8 cellular contexts compared by ENCODE assay signal in genomic region chr11:56624661-56625110, GRCh38. TPM values are rescaled to one million over a fixed set of nuclear protein-coding genes. Genes with fewer than 3 reads are reported as not detected.
A peak's percentile ranks its signal among the peaks of the same experiment; 100 is the strongest.
DNase-seq lines count a peak whose midpoint lies in the region; ATAC-seq, FAIRE-seq and TF ChIP-seq lines count a peak whose summit lies in the region.

No MANE protein-coding gene starts in this region.

- no peak overlapping the region for H2BK15ac ChIP-seq in H1 (ENCODE audit: low read length)

- H3K4me3 Mint-ChIP-seq in GM23338 (no peak overlapping the region), neural crest cell (no peak overlapping the region)

- H3K36me3 ChIP-seq in GM23338 (ENCODE audit: insufficient read depth) (no peaks in the 10 kb centered on the region), H1 (ENCODE audit: control insufficient read depth in 2 of 4, insufficient read depth in 4 of 4, low read length in 3 of 4) (no peaks in the 10 kb centered on the region)

- no peak overlapping the region for H3K4ac ChIP-seq in H1 (replicated peaks; ENCODE audit: insufficient read length, low read depth, low read length)

- H4K20me1 ChIP-seq in GM23338 (replicated peaks; ENCODE audit: insufficient read depth) (no peaks in the 10 kb centered on the region), H1 (replicated peaks in 1 of 2; ENCODE audit: control insufficient read depth in 1 of 2, insufficient read depth in 2 of 2, low read length in 2 of 2) (no peaks in the 10 kb centered on the region)

- H3K9me3 Mint-ChIP-seq in GM23338: no peaks in the 10 kb centered on the region
- no peaks in the 10 kb centered on the region for H3K9me3 Mint-ChIP-seq in neural crest cell

- TF ChIP-seq CTCF in GM23338 (conservative IDR thresholded peaks at IDR 0.05; ENCODE audit: low read depth in 2 of 2): peak; percentile 60 to 86
- TF ChIP-seq CTCF in H1 (IDR thresholded peaks at IDR 0.05; ENCODE audit: control extremely low read depth in 1 of 3, insufficient read depth in 1 of 3, low read depth in 1 of 3, low read length in 3 of 3): peak in 2 of 3 experiments; percentile 38 to 46; a peak in 2 of 4 replicates
- peak; percentile 71 for TF ChIP-seq CTCF in neural crest cell (conservative IDR thresholded peaks at IDR 0.05)

- H3K79me2 ChIP-seq in GM23338 (replicated peaks; ENCODE audit: insufficient read depth): no peaks in the 10 kb centered on the region
- no peaks in the 10 kb centered on the region for H3K79me2 ChIP-seq in H1 (ENCODE audit: control insufficient read depth in 1 of 2, insufficient read depth in 2 of 2, low read length in 2 of 2)

- ATAC-seq in GM23338 (peak; percentile 85), GM21737 (IDR thresholded peaks at IDR 0.05; ENCODE audit: unreplicated experiment) (no peak)

- H3K27ac ChIP-seq in GM23338 (ENCODE audit: low read depth) (no peak overlapping the region; the same call in 1 of the 2 replicates), H1 (ENCODE audit: low read depth, low read length) (no peak overlapping the region)

- no peaks in the 10 kb centered on the region for H3K9me2 ChIP-seq in GM23338 (ENCODE audit: insufficient read depth)

- CTCF ChIA-PET in H1 (lab: Charles Lee; ENCODE audit: partially characterized antibody): interaction anchor here (0.6 to 1.7 kb wide), 15 partner anchors 13 to 927 kb away, joined by 3 to 19 read pairs (median 3); no protein-coding TSS in a partner anchor

- FAIRE-seq in H1 (lab: Jason Lieb, UNC): peak; percentile 71

- no peaks in the 10 kb centered on the region for H3K4me1 ChIP-seq in GM23338 (ENCODE audit: insufficient read depth)
- H3K4me1 ChIP-seq in H1 (replicated peaks in 1 of 4; ENCODE audit: control insufficient read depth in 3 of 4, insufficient read depth in 4 of 4, low read length in 3 of 4): no peaks in the 10 kb centered on the region

- no peak for TF ChIP-seq EP300 in H1 (IDR thresholded peaks at IDR 0.05; ENCODE audit: borderline replicate concordance in 1 of 2, low read depth in 2 of 2, low read length in 2 of 2)

- peaks cover 2% of the 10 kb centered on the region; the same call in 2 of the 3 replicates for H3K4me1 Mint-ChIP-seq in GM23338
- no peaks in the 10 kb centered on the region for H3K4me1 Mint-ChIP-seq in neural crest cell

- H3K27me3 Mint-ChIP-seq in GM23338 (ENCODE audit: insufficient read depth, low read depth, poor library complexity) (no peaks in the 10 kb centered on the region), neural crest cell (ENCODE audit: low read depth) (no peaks in the 10 kb centered on the region)

- H2BK12ac ChIP-seq in H1 (ENCODE audit: low read depth, low read length): no peak overlapping the region

- no peak overlapping the region for H3K27ac Mint-ChIP-seq in GM23338
- no peak overlapping the region for H3K27ac Mint-ChIP-seq in neural crest cell (ENCODE audit: unreplicated experiment)

- no peak overlapping the region for H2AK5ac ChIP-seq in H1 (ENCODE audit: low read depth, low read length)

- H3K4me3 ChIP-seq in GM23338: no peak overlapping the region
- H3K4me3 ChIP-seq in H1 (ENCODE audit: extremely low read depth in 1 of 4, insufficient read depth in 2 of 4, low read depth in 3 of 4, low read length in 4 of 4): no peak overlapping the region

- no peak overlapping the region for H2BK120ac ChIP-seq in H1 (replicated peaks; ENCODE audit: low read depth, low read length)

- H2BK20ac ChIP-seq in H1 (ENCODE audit: low read length): no peak overlapping the region

- H4K91ac ChIP-seq in H1 (replicated peaks; ENCODE audit: insufficient read length, low read length): no peak overlapping the region

- no peak overlapping the region for H3K23ac ChIP-seq in H1 (ENCODE audit: insufficient read length)

- H2AFZ ChIP-seq in GM23338: no peak overlapping the region
- H2AFZ ChIP-seq in H1 (ENCODE audit: low read length): no peak overlapping the region; the same call in 1 of the 2 replicates

- no peaks in the 10 kb centered on the region; the same call in 1 of the 2 replicates for H3K23me2 ChIP-seq in H1 (ENCODE audit: low read depth, low read length)

- no peaks in the 10 kb centered on the region for H3K79me1 ChIP-seq in H1 (ENCODE audit: low read depth, low read length)

- H3K14ac ChIP-seq in H1 (ENCODE audit: insufficient read length): no peak overlapping the region

- peak; percentile 31 for DNase-seq in DMS153 treated with DMSO at 0.1 percent for 48 hours (lab: John Stamatoyannopoulos, UW; ENCODE audit: unreplicated experiment)
- peak; percentile 83 for DNase-seq in GM23338 (ENCODE audit: low spot score)
- peak; percentile 26 for DNase-seq in NCI-H226
- DNase-seq in H1 (ENCODE audit: low read depth in 1 of 2, low spot score in 2 of 2): no peak
- no peak for DNase-seq in neural crest cell (ENCODE audit: low read depth, low spot score)
- no peak for DNase-seq in amniotic stem cell (lab: John Stamatoyannopoulos, UW)
- no peak for DNase-seq in stimulated activated naive CD4-positive, alpha-beta T cell treated with Interleukin-2 at 50 U/mL for 16 hours (lab: John Stamatoyannopoulos, UW)

- H3F3A ChIP-seq in GM23338 (replicated peaks; ENCODE audit: low read depth): no peaks in the 10 kb centered on the region

- H4K8ac ChIP-seq in H1 (ENCODE audit: extremely low read depth, insufficient read depth, low read length): no peak overlapping the region

- H3K9ac ChIP-seq in H1 (replicated peaks in 1 of 4; ENCODE audit: extremely low read depth in 1 of 4, low read depth in 3 of 4, low read length in 3 of 4): no peak overlapping the region

- 34% methylated on average over 3 of the region's 3 CpGs; no CpG with 5 or more reads in 1 of the 2 experiments for WGBS in H1 (ENCODE audit: extremely low coverage in 1 of 2, insufficient coverage in 1 of 2, insufficient read length in 1 of 2, insufficient replicate concordance in 2 of 2, low coverage in 1 of 2, low lambda C conversion rate in 2 of 2, missing lambda C conversion rate in 1 of 2), 2 experiments

- H3K36me3 Mint-ChIP-seq in GM23338 (ENCODE audit: low read depth) (no peaks in the 10 kb centered on the region), neural crest cell (ENCODE audit: low read depth) (no peaks in the 10 kb centered on the region)

- no peaks in the 10 kb centered on the region for H3K9me3 ChIP-seq in H1 (ENCODE audit: insufficient read depth in 2 of 2, low read depth in 1 of 2, low read length in 1 of 2)

- H3K56ac ChIP-seq in H1 (replicated peaks; ENCODE audit: insufficient read length, low read depth, low read length): no peak overlapping the region

- no peak for TF ChIP-seq POLR2A in H1 (IDR thresholded peaks at IDR 0.05; ENCODE audit: control extremely low read depth in 1 of 2, low read depth in 2 of 2, low read length in 2 of 2)

- peak; percentile 71 to 78 for TF ChIP-seq RAD21 in H1 (IDR thresholded peaks at IDR 0.05 in 1 of 2, conservative IDR thresholded peaks at IDR 0.05 in 1 of 2; ENCODE audit: low read depth in 2 of 2, low read length in 2 of 2)

- H3K27me3 ChIP-seq in GM23338 (ENCODE audit: insufficient read depth) (no peaks in the 10 kb centered on the region), H1 (replicated peaks in 1 of 4; ENCODE audit: control insufficient read depth in 3 of 4, extremely low read depth in 1 of 4, insufficient read depth in 3 of 4, low read length in 3 of 4) (no peaks in the 10 kb centered on the region)

- H4K5ac ChIP-seq in H1 (ENCODE audit: insufficient read length, low read depth, low read length): no peak overlapping the region

- H3K4me2 ChIP-seq in GM23338 (no peak overlapping the region), H1 (ENCODE audit: insufficient read depth in 1 of 2, low read depth in 2 of 2, low read length in 2 of 2) (no peak overlapping the region)

- POLR2A ChIA-PET in H1 (lab: Charles Lee; ENCODE audit: partially characterized antibody): interaction anchor here (0.8 to 1.9 kb wide), 3 partner anchors 35 to 152 kb away, joined by 3 to 4 read pairs (median 3); no protein-coding TSS in a partner anchor

- H2BK5ac ChIP-seq in H1 (ENCODE audit: low read depth, low read length): no peak overlapping the region

- no peak overlapping the region for H3K18ac ChIP-seq in H1 (ENCODE audit: extremely low read depth, low read length)

RNA-seq across cellular contexts. Expression of gene OR5M1, which starts 10.0 kb away (rescaled TPM):
- not detected in 2 replicates for total RNA-seq in GM23338 (2014; rRNA removed; shearing (Covaris generic))
- not detected in 2 replicates for polyA plus RNA-seq in GM23338 (2016; fragmentation: Nextera tagmentation; extraction: Ambion mirVana)
- not detected in 2 replicates for total RNA-seq in H1 (2021; fragmentation: NEBNext Ultra II Directional; extraction: Animal tissue kit (Norgen Biotek cat#: 25700))
- not detected in 2 replicates for polyA plus RNA-seq in H1 (2011; rRNA removed)
- polyA plus RNA-seq in H1 (2011; cell fraction: cytosol; rRNA removed): not detected
- not detected for polyA plus RNA-seq in H1 (2011; cell fraction: nucleus; rRNA removed)
- not detected in 4 replicates for polyA plus RNA-seq in H1 (2012, experiment 1 of 2)
- polyA plus RNA-seq in H1 (2012, experiment 2 of 2): not detected
- polyA plus RNA-seq in H1 (2013, experiment 1 of 2): not detected
- not detected for polyA plus RNA-seq in H1 (2013, experiment 2 of 2)
- polyA minus RNA-seq in H1 (2011; rRNA and poly(A)+ RNA removed): not detected in 2 replicates
- polyA minus RNA-seq in H1 (2011; cell fraction: cytosol; rRNA and poly(A)+ RNA removed): not detected
- polyA minus RNA-seq in H1 (2011; cell fraction: nucleus; rRNA and poly(A)+ RNA removed): not detected
- total RNA-seq in neural crest cell: not detected in 2 replicates

RNA-seq across cellular contexts. Expression of gene OR5AP2, which starts 17.6 kb away (rescaled TPM):
- total RNA-seq in GM23338 (2014; rRNA removed; shearing (Covaris generic)): not detected in 2 replicates
- polyA plus RNA-seq in GM23338 (2016; fragmentation: Nextera tagmentation; extraction: Ambion mirVana) (not detected in 2 replicates), H1 (2011; rRNA removed) (not detected in 2 replicates)
- total RNA-seq in H1 (2021; fragmentation: NEBNext Ultra II Directional; extraction: Animal tissue kit (Norgen Biotek cat#: 25700)): not detected in 2 replicates
- polyA plus RNA-seq in H1 (2011; cell fraction: cytosol; rRNA removed): not detected
- not detected for polyA plus RNA-seq in H1 (2011; cell fraction: nucleus; rRNA removed)
- not detected in 4 replicates for polyA plus RNA-seq in H1 (2012, experiment 1 of 2)
- polyA plus RNA-seq in H1 (2012, experiment 2 of 2): not detected
- not detected for polyA plus RNA-seq in H1 (2013, experiment 1 of 2)
- polyA plus RNA-seq in H1 (2013, experiment 2 of 2): not detected
- not detected in 2 replicates for polyA minus RNA-seq in H1 (2011; rRNA and poly(A)+ RNA removed)
- polyA minus RNA-seq in H1 (2011; cell fraction: cytosol; rRNA and poly(A)+ RNA removed): not detected
- not detected for polyA minus RNA-seq in H1 (2011; cell fraction: nucleus; rRNA and poly(A)+ RNA removed)
- total RNA-seq in neural crest cell: not detected in 2 replicates

RNA-seq across cellular contexts. Expression of gene OR5AR1, which starts 38.8 kb away (rescaled TPM):
- not detected in 2 replicates for total RNA-seq in GM23338 (2014; rRNA removed; shearing (Covaris generic))
- polyA plus RNA-seq in GM23338 (2016; fragmentation: Nextera tagmentation; extraction: Ambion mirVana): not detected in 2 replicates
- not detected in 2 replicates for total RNA-seq in H1 (2021; fragmentation: NEBNext Ultra II Directional; extraction: Animal tissue kit (Norgen Biotek cat#: 25700))
- 0.12 TPM in 1 of 2 replicates, not detected in the other for polyA plus RNA-seq in H1 (2011; rRNA removed)
- not detected for polyA plus RNA-seq in H1 (2011; cell fraction: cytosol; rRNA removed)
- not detected for polyA plus RNA-seq in H1 (2011; cell fraction: nucleus; rRNA removed)
- not detected in 4 replicates for polyA plus RNA-seq in H1 (2012, experiment 1 of 2)
- polyA plus RNA-seq in H1 (2012, experiment 2 of 2): not detected
- polyA plus RNA-seq in H1 (2013, experiment 1 of 2): not detected
- polyA plus RNA-seq in H1 (2013, experiment 2 of 2): not detected
- polyA minus RNA-seq in H1 (2011; rRNA and poly(A)+ RNA removed): 0.41 TPM in 1 of 2 replicates, not detected in the other
- not detected for polyA minus RNA-seq in H1 (2011; cell fraction: cytosol; rRNA and poly(A)+ RNA removed)
- not detected for polyA minus RNA-seq in H1 (2011; cell fraction: nucleus; rRNA and poly(A)+ RNA removed)
- not detected in 2 replicates for total RNA-seq in neural crest cell

RNA-seq across cellular contexts. Expression of gene OR5M10, which starts 47.2 kb away (rescaled TPM):
- not detected in 2 replicates for total RNA-seq in GM23338 (2014; rRNA removed; shearing (Covaris generic))
- not detected in 2 replicates for polyA plus RNA-seq in GM23338 (2016; fragmentation: Nextera tagmentation; extraction: Ambion mirVana)
- not detected in 2 replicates for total RNA-seq in H1 (2021; fragmentation: NEBNext Ultra II Directional; extraction: Animal tissue kit (Norgen Biotek cat#: 25700))
- polyA plus RNA-seq in H1 (2011; rRNA removed): not detected in 2 replicates
- polyA plus RNA-seq in H1 (2011; cell fraction: cytosol; rRNA removed): not detected
- polyA plus RNA-seq in H1 (2011; cell fraction: nucleus; rRNA removed): not detected
- not detected in 4 replicates for polyA plus RNA-seq in H1 (2012, experiment 1 of 2)
- polyA plus RNA-seq in H1 (2012, experiment 2 of 2): not detected
- polyA plus RNA-seq in H1 (2013, experiment 1 of 2): not detected
- not detected for polyA plus RNA-seq in H1 (2013, experiment 2 of 2)
- polyA minus RNA-seq in H1 (2011; rRNA and poly(A)+ RNA removed): not detected in 2 replicates
- polyA minus RNA-seq in H1 (2011; cell fraction: cytosol; rRNA and poly(A)+ RNA removed): not detected
- polyA minus RNA-seq in H1 (2011; cell fraction: nucleus; rRNA and poly(A)+ RNA removed): not detected
- not detected in 2 replicates for total RNA-seq in neural crest cell

Comparison
In these comparisons a context has a peak if more than half of its experiments do, and no peak if none do; other contexts are left out.
1. DNase-seq: peak in DMS153 treated with DMSO at 0.1 percent for 48 hours (single experiment), GM23338 (single experiment) and NCI-H226 (single experiment); none in H1 (0 of 2), neural crest cell (single experiment), amniotic stem cell (single experiment) and stimulated activated naive CD4-positive, alpha-beta T cell treated with Interleukin-2 at 50 U/mL for 16 hours (single experiment).
2. Peak in every context shown above with its lines, with median percentiles within 50 percentile points of each other: CTCF ChIP-seq.